Comparison of ENCODE assay signal across 8 cellular contexts in the genomic region with DNA sequence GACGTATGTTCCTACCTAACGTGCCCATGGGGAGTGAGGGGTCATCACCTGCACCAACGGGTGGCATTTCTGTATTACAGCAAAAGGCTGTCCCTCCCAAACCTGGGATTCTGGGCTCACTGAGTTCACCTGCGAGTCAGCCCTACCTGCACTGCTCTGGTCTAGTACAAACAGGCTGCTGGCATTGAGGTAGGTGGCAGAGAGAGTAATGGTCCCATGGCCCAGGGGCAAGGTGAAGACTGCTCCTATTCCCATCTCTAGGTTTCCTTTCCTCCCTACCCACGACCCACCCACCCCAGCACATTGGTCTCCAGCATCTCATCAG. TPM values are rescaled to one million over a fixed set of nuclear protein-coding genes. Genes with fewer than 3 reads are reported as not detected.
A peak's percentile ranks its signal among the peaks of the same experiment; 100 is the strongest.
DNase-seq lines count a peak whose midpoint lies in the region; ATAC-seq and TF ChIP-seq lines count a peak whose summit lies in the region.

No MANE protein-coding gene starts in this region.

- H3K27me3 Mint-ChIP-seq in activated T-cell treated with anti-CD3 and anti-CD28 coated beads, Interleukin-2, amount 50 U/mL, for 4 hours (ENCODE audit: low read depth) = peaks cover 10% of the 10 kb centered on the region

- 4% methylated on average over 5 of the region's 5 CpGs for WGBS in liver
- WGBS in thyroid gland, 2 donors = 2 to 8% methylated on average over 2 to 5 of the region's 5 CpGs

- ATAC-seq in activated T-cell treated with anti-CD3 and anti-CD28 coated beads, Interleukin-2, amount 50 U/mL, for 4 hours = peak in 1 of 2 donors; percentile 15
- ATAC-seq in GM21390 (IDR thresholded peaks at IDR 0.05; ENCODE audit: unreplicated experiment) = no peak

- H3K4me1 ChIP-seq in liver (ENCODE audit: control insufficient read depth in 4 of 4, insufficient read depth in 4 of 4, low read length in 3 of 4) = peaks cover 7 to 44% (median 36%) of the 10 kb centered on the region in 4 donors
- peaks cover 11 to 13% of the 10 kb centered on the region in 2 donors for H3K4me1 ChIP-seq in thyroid gland

- DNase-seq in activated T-cell treated with anti-CD3 and anti-CD28 coated beads, Interleukin-2, amount 50 U/mL, for 4 hours = no peak
- no peak for DNase-seq in activated T-cell treated with anti-CD3 and anti-CD28 coated beads for 4 hours
- DNase-seq in astrocyte of the spinal cord (ENCODE audit: low read depth, low spot score) = no peak
- peak; percentile 32 for DNase-seq in thyroid gland
- DNase-seq in NK-92 (lab: John Stamatoyannopoulos, UW; ENCODE audit: unreplicated experiment) = no peak
- no peak for DNase-seq in NCI-H1417 (lab: John Stamatoyannopoulos, UW)

- no peaks in the 10 kb centered on the region for H3K9me3 ChIP-seq in liver (ENCODE audit: control insufficient read depth in 4 of 4, low read length in 3 of 4)
- no peaks in the 10 kb centered on the region for H3K9me3 ChIP-seq in thyroid gland

- peaks cover 3% of the 10 kb centered on the region for H3K36me3 Mint-ChIP-seq in activated T-cell treated with anti-CD3 and anti-CD28 coated beads, Interleukin-2, amount 50 U/mL, for 4 hours (ENCODE audit: insufficient read depth)

- H3K4me3 ChIP-seq in astrocyte of the spinal cord (ENCODE audit: low read depth, low read length) (peak overlapping the region; percentile 89), liver (ENCODE audit: low read depth in 1 of 3, low read length in 3 of 3) (peak overlapping the region; percentile 58 to 92 (median 87)), thyroid gland (replicated peaks in 1 of 3) (peak overlapping the region; percentile 45 to 54 (median 51))

- no peak for TF ChIP-seq POLR2A in thyroid gland (IDR thresholded peaks at IDR 0.05)

- in situ Hi-C loops in astrocyte of the spinal cord (cut with HindIII; ENCODE audit: low sequenced_read_pairs) = no loop called here

- no peak for TF ChIP-seq RAD21 in liver (IDR thresholded peaks at IDR 0.05)

- H3K27me3 ChIP-seq in liver (ENCODE audit: control insufficient read depth in 4 of 4, insufficient read depth in 4 of 4, low read length in 3 of 4) (no peaks in the 10 kb centered on the region), thyroid gland (no peaks in the 10 kb centered on the region)

- peak overlapping the region; percentile 77 to 89 for H3K27ac ChIP-seq in liver (ENCODE audit: low read depth in 1 of 2, low read length in 2 of 2)
- H3K27ac ChIP-seq in thyroid gland = peak overlapping the region; percentile 72 to 77 (median 73)

- peaks cover 15% of the 10 kb centered on the region for H3K4me1 Mint-ChIP-seq in activated T-cell treated with anti-CD3 and anti-CD28 coated beads, Interleukin-2, amount 50 U/mL, for 4 hours (ENCODE audit: low read depth)

- H3K36me3 ChIP-seq in liver (ENCODE audit: control insufficient read depth in 4 of 4, insufficient read depth in 3 of 4, low read depth in 1 of 4, low read length in 3 of 4) (peaks cover 8 to 17% (median 15%) of the 10 kb centered on the region in 4 donors), thyroid gland (peaks cover 13 to 19% of the 10 kb centered on the region in 2 donors)

- no peaks in the 10 kb centered on the region for H3K9me3 Mint-ChIP-seq in activated T-cell treated with anti-CD3 and anti-CD28 coated beads, Interleukin-2, amount 50 U/mL, for 4 hours

- TF ChIP-seq CTCF in astrocyte of the spinal cord (IDR thresholded peaks at IDR 0.05; ENCODE audit: low read depth, low read length) = no peak
- TF ChIP-seq CTCF in liver (IDR thresholded peaks at IDR 0.05; ENCODE audit: low read depth, low read length, missing input control) = no peak
- TF ChIP-seq CTCF in thyroid gland (IDR thresholded peaks at IDR 0.05) = no peak

- peak overlapping the region; percentile 34 to 78 for H3K9ac ChIP-seq in liver (ENCODE audit: low read depth in 1 of 2, low read length in 2 of 2)

- peak overlapping the region; percentile 37 for H3K4me3 Mint-ChIP-seq in activated T-cell treated with anti-CD3 and anti-CD28 coated beads, Interleukin-2, amount 50 U/mL, for 4 hours

- intact Hi-C loops in thyroid gland (cut with DNase I) = no loop called here

TF ChIP-seq in liver, 16 proteins besides CTCF, POLR2A, EP300 and RAD21:
- TF ChIP-seq RXRA (IDR thresholded peaks at IDR 0.05) (no peak), JUND (IDR thresholded peaks at IDR 0.05) (no peak), REST (IDR thresholded peaks at IDR 0.05) (no peak), EGR1 (IDR thresholded peaks at IDR 0.05; ENCODE audit: low read depth in 2 of 2) (no peak), HNF4A (conservative IDR thresholded peaks at IDR 0.05) (no peak), FOXA2 (IDR thresholded peaks at IDR 0.05) (no peak), TAF1 (conservative IDR thresholded peaks at IDR 0.05) (no peak), NR2F2 (IDR thresholded peaks at IDR 0.05) (no peak), HNF4G (IDR thresholded peaks at IDR 0.05) (no peak), GABPA (IDR thresholded peaks at IDR 0.05 in 1 of 2, conservative IDR thresholded peaks at IDR 0.05 in 1 of 2) (no peak), FOXA1 (IDR thresholded peaks at IDR 0.05) (no peak), ATF3 (IDR thresholded peaks at IDR 0.05) (no peak), SP1 (IDR thresholded peaks at IDR 0.05) (no peak), YY1 (IDR thresholded peaks at IDR 0.05) (no peak), ZBTB33 (IDR thresholded peaks at IDR 0.05) (no peak)
- TF ChIP-seq, protein P1, sequence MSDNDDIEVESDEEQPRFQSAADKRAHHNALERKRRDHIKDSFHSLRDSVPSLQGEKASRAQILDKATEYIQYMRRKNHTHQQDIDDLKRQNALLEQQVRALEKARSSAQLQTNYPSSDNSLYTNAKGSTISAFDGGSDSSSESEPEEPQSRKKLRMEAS (IDR thresholded peaks at IDR 0.05) = no peak

RNA-seq across cellular contexts. Expression of gene SUOX, which starts 0.4 kb away (rescaled TPM):
- total RNA-seq in activated T-cell treated with anti-CD3 and anti-CD28 coated beads, Interleukin-2, amount 50 U/mL, for 4 hours = 1 to 10 TPM in 2 of 3 donors, under 1 TPM in 1; 0.68 to 1.3 (median 1.2) TPM
- total RNA-seq in liver (10 to 100 TPM; 17.3 to 39.3 TPM), thyroid gland (10 to 100 TPM; 18.7 to 36.8 (median 36.2) TPM)
- polyA plus RNA-seq in liver = 10 to 100 TPM; 33.0 to 33.1 TPM

RNA-seq across cellular contexts. Expression of gene IKZF4, which starts 23.3 kb away (rescaled TPM):
- 10 to 100 TPM in 2 of 3 donors, 1 to 10 TPM in 1; 9.4 to 14.6 (median 10.5) TPM for total RNA-seq in activated T-cell treated with anti-CD3 and anti-CD28 coated beads, Interleukin-2, amount 50 U/mL, for 4 hours
- total RNA-seq in liver (1 to 10 TPM in 1 of 2 donors, under 1 TPM in 1; 0.47 to 1.9 TPM), thyroid gland (10 to 100 TPM in 2 of 4 donors, 1 to 10 TPM in 2; 4.2 to 10.9 (median 9.4) TPM)
- under 1 TPM; 0.69 to 0.80 TPM for polyA plus RNA-seq in liver

RNA-seq across cellular contexts. Expression of gene RAB5B, which starts 23.6 kb away (rescaled TPM):
- 10 to 100 TPM; 18.5 to 27.5 (median 22.6) TPM for total RNA-seq in activated T-cell treated with anti-CD3 and anti-CD28 coated beads, Interleukin-2, amount 50 U/mL, for 4 hours
- total RNA-seq in liver (10 to 100 TPM; 40.7 to 44.0 TPM), thyroid gland (100 to 1,000 TPM; 104 to 119 (median 107) TPM)
- polyA plus RNA-seq in liver = 10 to 100 TPM; 20.7 to 36.0 TPM

RNA-seq across cellular contexts. Expression of gene CDK2, which starts 30.9 kb away (rescaled TPM):
- 10 to 100 TPM; 65.4 to 80.1 (median 74.1) TPM for total RNA-seq in activated T-cell treated with anti-CD3 and anti-CD28 coated beads, Interleukin-2, amount 50 U/mL, for 4 hours
- total RNA-seq in liver = 10 to 100 TPM in 1 of 2 donors, 1 to 10 TPM in 1; 8.6 to 22.6 TPM
- polyA plus RNA-seq in liver = 1 to 10 TPM; 5.1 to 7.3 TPM
- total RNA-seq in thyroid gland = 10 to 100 TPM; 13.9 to 17.2 (median 15.8) TPM

RNA-seq across cellular contexts. Expression of gene PMEL, which starts 31.7 kb away (rescaled TPM):
- total RNA-seq in activated T-cell treated with anti-CD3 and anti-CD28 coated beads, Interleukin-2, amount 50 U/mL, for 4 hours = under 1 TPM in 2 of 3 donors, not detected in 1; 0.13 to 0.41 TPM
- total RNA-seq in liver (1 to 10 TPM; 1.1 to 4.5 TPM), thyroid gland (1 to 10 TPM; 1.7 to 5.8 (median 3.0) TPM)
- polyA plus RNA-seq in liver = 1 to 10 TPM; 2.1 to 2.7 TPM

Comparison
In these comparisons a context has a peak if more than half of its experiments do, and no peak if none do; other contexts are left out.
1. DNase-seq: peak in thyroid gland (2 of 2); none in activated T-cell treated with anti-CD3 and anti-CD28 coated beads, Interleukin-2, amount 50 U/mL, for 4 hours (single experiment), activated T-cell treated with anti-CD3 and anti-CD28 coated beads for 4 hours (single experiment), astrocyte of the spinal cord (single experiment), NK-92 (single experiment) and NCI-H1417 (0 of 3).
2. RNA of gene SUOX, which starts 0.4 kb away (total RNA-seq): 17.3 to 39.3 TPM in liver and 18.7 to 36.8 TPM in thyroid gland; 0.68 to 1.3 TPM in activated T-cell treated with anti-CD3 and anti-CD28 coated beads, Interleukin-2, amount 50 U/mL, for 4 hours; every median in the first group is over 4 times any median in the second.
3. Peak in every context shown above with its lines, with median percentiles within 50 percentile points of each other: H3K4me3 ChIP-seq.